In the genomic region with DNA sequence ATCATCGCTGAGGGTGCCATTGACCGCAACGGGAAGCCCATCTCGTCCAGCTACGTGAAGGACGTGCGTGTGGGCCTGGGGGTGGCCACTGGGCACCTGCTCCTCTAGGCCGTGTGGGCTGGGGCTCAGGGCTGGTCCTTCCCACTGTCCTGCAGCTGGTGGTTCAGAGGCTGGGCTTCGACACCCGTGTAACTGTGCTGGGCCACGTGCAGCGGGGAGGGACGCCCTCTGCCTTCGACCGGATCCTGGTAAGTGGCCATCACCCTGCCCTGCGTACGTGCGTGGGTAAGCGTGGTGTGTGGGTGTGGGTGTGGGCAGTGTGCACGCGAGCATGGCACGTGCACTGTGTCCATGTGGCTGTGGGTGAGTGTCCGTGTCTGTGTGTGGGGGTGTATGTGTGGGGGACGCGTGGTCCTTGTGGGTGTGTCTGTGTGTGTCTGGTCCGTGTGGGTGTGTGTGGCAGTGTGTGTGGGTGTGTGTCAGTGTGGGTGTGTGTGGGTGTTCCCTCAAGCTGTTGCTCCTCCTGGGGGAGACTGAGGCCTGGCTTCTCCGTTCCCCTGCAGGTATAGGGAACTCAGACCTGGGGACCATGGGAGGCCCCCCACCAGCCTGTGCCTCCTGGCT, we compare ENCODE assay signal across 20 cellular contexts. TPM values are rescaled to one million over a fixed set of nuclear protein-coding genes. Genes with fewer than 3 reads are reported as not detected.
DNase-seq lines count a peak whose midpoint lies in the region; ATAC-seq, FAIRE-seq and TF ChIP-seq lines count a peak whose summit lies in the region.
"Had no signal": no experiment of that assay in that cellular context is flagged by ENCODE, and none has a peak within 500 bp of the region (broad histone marks: within the 10 kb centered on the region; RNA-seq: fewer than 3 reads in every experiment).

No MANE protein-coding gene starts in this region.

- H2BK120ac ChIP-seq in IMR-90 (ENCODE audit: low read depth, low read length), result no peak overlapping the region

- 96% methylated on average over 11 of the region's 27 CpGs; no CpG with 5 or more reads in 1 of the 2 experiments for WGBS in IMR-90 (ENCODE audit: extremely low coverage in 2 of 2, insufficient read length in 1 of 2), 2 experiments

- H3K9ac ChIP-seq in IMR-90 (ENCODE audit: low read depth, low read length), result no peak overlapping the region

- H2BK5ac ChIP-seq in IMR-90 (ENCODE audit: low read depth, low read length, poor library complexity, severe bottlenecking), result peak overlapping the region; percentile 32

- dilution Hi-C loops in IMR-90 (cut with HindIII; ENCODE audit: low sequenced_read_pairs, unreplicated experiment), result no loop called here

- H4K8ac ChIP-seq in IMR-90 (ENCODE audit: low read depth in 2 of 2, low read length in 2 of 2), result no peak overlapping the region

- no peaks in the 10 kb centered on the region for H3K9me3 Mint-ChIP-seq in effector memory CD8-positive, alpha-beta T cell
- H3K9me3 Mint-ChIP-seq: GM23338 had no signal

- H2BK15ac ChIP-seq in IMR-90 (ENCODE audit: low read depth, low read length), result no peak overlapping the region

- peaks cover 7% of the 10 kb centered on the region for H4K20me1 ChIP-seq in IMR-90 (ENCODE audit: insufficient read depth, low read length)

- no peak overlapping the region for H2AK5ac ChIP-seq in IMR-90 (ENCODE audit: low read depth, low read length)

- TF ChIP-seq CTCF in IMR-90 (conservative IDR thresholded peaks at IDR 0.05; ENCODE audit: low read depth, low read length), result no peak

- H3K36me3 ChIP-seq in IMR-90 (ENCODE audit: control insufficient read depth, insufficient read depth, low read length), result peaks cover 75% of the 10 kb centered on the region
- H3K36me3 ChIP-seq: uterus had no signal

- peaks cover 0 to 3% of the 10 kb centered on the region in 2 experiments; a peak in 2 of 4 replicates for H3K79me1 ChIP-seq in IMR-90 (ENCODE audit: low read depth in 1 of 2, low read length in 2 of 2)

- H3K27me3 ChIP-seq in IMR-90 (ENCODE audit: control insufficient read depth, insufficient read depth, low read length), result no peaks in the 10 kb centered on the region
- H3K27me3 ChIP-seq: uterus had no signal

- no peak overlapping the region for H3K4me3 ChIP-seq in IMR-90 (ENCODE audit: insufficient read depth, low read depth, low read length)
- H3K4me3 ChIP-seq: GM23338, left ventricle myocardium inferior, uterus had no signal

- no peak for TF ChIP-seq RAD21 in IMR-90 (IDR thresholded peaks at IDR 0.05; ENCODE audit: low read length)

- H3K4me3 Mint-ChIP-seq in effector memory CD8-positive, alpha-beta T cell, result no peak overlapping the region
- H3K4me3 Mint-ChIP-seq: activated naive CD8-positive, alpha-beta T cell; GM23338 had no signal

- in situ Hi-C loops in IMR-90 (cut with MboI; ENCODE audit: low sequenced_read_pairs), result no loop called here

- no peak for TF ChIP-seq POLR2A in IMR-90 (IDR thresholded peaks at IDR 0.05; ENCODE audit: low read depth, low read length)

- CTCF ChIA-PET in IMR-90 (lab: Yijun Ruan, JAX), result no interaction called here

- ATAC-seq in IMR-90 (ENCODE audit: low read depth) (no peak), HG02763 (IDR thresholded peaks at IDR 0.05; ENCODE audit: unreplicated experiment) (no peak)
- no peak for ATAC-seq in effector memory CD8-positive, alpha-beta T cell (replicated peaks)
- ATAC-seq: activated CD4-positive, CD25-positive, alpha-beta regulatory T cell treated with anti-CD3 and anti-CD28 coated beads, Interleukin-2, amount 50 U/mL, for 24 hours had no signal

- H3K9me1 ChIP-seq in IMR-90 (ENCODE audit: insufficient read depth, low read length), result peaks cover 5% of the 10 kb centered on the region; the same call in 1 of the 2 replicates

- no peak overlapping the region for H4K5ac ChIP-seq in IMR-90 (ENCODE audit: low read depth, low read length)

- no peak overlapping the region for H3K27ac ChIP-seq in IMR-90 (ENCODE audit: insufficient read depth, low read length)
- H3K27ac ChIP-seq: left ventricle myocardium inferior, uterus had no signal

- H3K4me1 Mint-ChIP-seq in effector memory CD8-positive, alpha-beta T cell (ENCODE audit: low read depth in 2 of 2), result peaks cover 0 to under 1% of the 10 kb centered on the region in 2 donors
- H3K4me1 Mint-ChIP-seq: GM23338 had no signal

- no peak overlapping the region for H3K4ac ChIP-seq in IMR-90 (ENCODE audit: low read depth, low read length)

- H3K9me3 ChIP-seq in IMR-90 (ENCODE audit: control insufficient read depth, insufficient read depth, low read length), result no peaks in the 10 kb centered on the region
- H3K9me3 ChIP-seq: left ventricle myocardium inferior, uterus had no signal

- H3K14ac ChIP-seq in IMR-90 (replicated peaks; ENCODE audit: low read depth, low read length), result no peak overlapping the region

- no peaks in the 10 kb centered on the region for H3K4me1 ChIP-seq in IMR-90 (ENCODE audit: control insufficient read depth, insufficient read depth, low read length)
- H3K4me1 ChIP-seq: left ventricle myocardium inferior, uterus had no signal

- H3K4me2 ChIP-seq in IMR-90 (ENCODE audit: low read depth, low read length), result no peak overlapping the region
- H3K4me2 ChIP-seq: GM23338 had no signal

- H4K91ac ChIP-seq in IMR-90 (ENCODE audit: insufficient read depth, low read depth, low read length), result no peak overlapping the region

- no peak overlapping the region for H2BK20ac ChIP-seq in IMR-90 (ENCODE audit: low read depth, low read length)

- H3K27me3 Mint-ChIP-seq in effector memory CD8-positive, alpha-beta T cell, result no peaks in the 10 kb centered on the region
- H3K27me3 Mint-ChIP-seq: activated naive CD8-positive, alpha-beta T cell had no signal

- DNase-seq in IMR-90 (no peak), RCC 7860 (ENCODE audit: low spot score) (no peak)
- DNase-seq in effector memory CD8-positive, alpha-beta T cell, result no peak
- DNase-seq: activated CD8-positive, alpha-beta memory T cell treated with anti-CD3 and anti-CD28 coated beads, Interleukin-2, amount 50 U/mL, for 48 hours; Calu3; foreskin fibroblast; left ventricle myocardium inferior; NCI-H187; SIG-M5; stimulated activated naive CD4-positive, alpha-beta T cell; uterus had no signal

- intact Hi-C loops in IMR-90 (cut with micrococcal nuclease), result no loop called here

- no peak overlapping the region for H3K23ac ChIP-seq in IMR-90 (ENCODE audit: low read depth, low read length)

- H2AK9ac ChIP-seq in IMR-90 (replicated peaks; ENCODE audit: low read depth, low read length, poor library complexity), result no peak overlapping the region

- no peak for FAIRE-seq in RCC 7860 (lab: Jason Lieb, UNC)
- FAIRE-seq: G401.6 had no signal

- POLR2A ChIA-PET in IMR-90 (lab: Charles Lee; ENCODE audit: unreplicated experiment), result no interaction called here

- peak overlapping the region; percentile 55 to 80 for H3K27ac Mint-ChIP-seq in effector memory CD8-positive, alpha-beta T cell
- H3K27ac Mint-ChIP-seq: activated naive CD8-positive, alpha-beta T cell; GM23338 had no signal

- H3K36me3 Mint-ChIP-seq in effector memory CD8-positive, alpha-beta T cell (ENCODE audit: insufficient read depth), result peaks cover 11% of the 10 kb centered on the region
- H3K36me3 Mint-ChIP-seq: activated naive CD8-positive, alpha-beta T cell had no signal

- peak overlapping the region; percentile 63 for H2AFZ ChIP-seq in IMR-90 (replicated peaks; ENCODE audit: low read length, poor library complexity)
- H2AFZ ChIP-seq: GM23338 had no signal

- H3K56ac ChIP-seq in IMR-90 (ENCODE audit: extremely low read depth, insufficient read depth, low read length), result no peak overlapping the region

- BruUV-seq in IMR-90 (replicated peaks; lab: Mats Ljungman, UMichigan), result no TSS peak

- H3K18ac ChIP-seq in IMR-90 (ENCODE audit: low read depth, low read length), result no peak overlapping the region

TF ChIP-seq in IMR-90, 13 proteins besides CTCF, POLR2A, EP300 and RAD21 (continues in another document):
- no peak for TF ChIP-seq MAFK (IDR thresholded peaks at IDR 0.05; ENCODE audit: low read depth, low read length)
- TF ChIP-seq NFE2L2 (IDR thresholded peaks at IDR 0.05; ENCODE audit: low read depth, low read length), result no peak
- no peak for TF ChIP-seq RCOR1 (IDR thresholded peaks at IDR 0.05; ENCODE audit: insufficient replicate concordance, low read length)
- TF ChIP-seq CEBPB (IDR thresholded peaks at IDR 0.05; ENCODE audit: low read depth, low read length), result no peak
- TF ChIP-seq, protein P1, sequence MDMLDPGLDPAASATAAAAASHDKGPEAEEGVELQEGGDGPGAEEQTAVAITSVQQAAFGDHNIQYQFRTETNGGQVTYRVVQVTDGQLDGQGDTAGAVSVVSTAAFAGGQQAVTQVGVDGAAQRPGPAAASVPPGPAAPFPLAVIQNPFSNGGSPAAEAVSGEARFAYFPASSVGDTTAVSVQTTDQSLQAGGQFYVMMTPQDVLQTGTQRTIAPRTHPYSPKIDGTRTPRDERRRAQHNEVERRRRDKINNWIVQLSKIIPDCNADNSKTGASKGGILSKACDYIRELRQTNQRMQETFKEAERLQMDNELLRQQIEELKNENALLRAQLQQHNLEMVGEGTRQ (IDR thresholded peaks at IDR 0.05; ENCODE audit: low read depth, low read length), result no peak
- no peak for TF ChIP-seq MAZ (IDR thresholded peaks at IDR 0.05; ENCODE audit: borderline replicate concordance, low read depth, low read length)
- TF ChIP-seq FOS (IDR thresholded peaks at IDR 0.05; ENCODE audit: low read depth, low read length), result no peak

RNA-seq across cellular contexts. Expression of gene PFKL, which starts 16.5 kb away (rescaled TPM):
- 100 and 103 TPM in 2 replicates for total RNA-seq in IMR-90 (2012; rRNA removed)
- polyA plus RNA-seq in IMR-90 (2012; rRNA removed), result 126 and 131 TPM in 2 replicates
- polyA plus RNA-seq in IMR-90 (2012; cell fraction: cytosol; rRNA removed), result 121 and 205 TPM in 2 replicates
- polyA plus RNA-seq in IMR-90 (2012; cell fraction: nucleus; rRNA removed; ENCODE audit: low replicate concordance), result 315 and 685 TPM in 2 replicates

RNA-seq across cellular contexts. Expression of gene CFAP410, which starts 22.8 kb away (rescaled TPM):
- 3.3 and 3.8 TPM in 2 replicates for total RNA-seq in IMR-90 (2012; rRNA removed)
- polyA plus RNA-seq in IMR-90 (2012; rRNA removed), result 10.3 and 12.4 TPM in 2 replicates
- 18.3 and 20.2 TPM in 2 replicates for polyA plus RNA-seq in IMR-90 (2012; cell fraction: cytosol; rRNA removed)
- 43.6 and 107 TPM in 2 replicates for polyA plus RNA-seq in IMR-90 (2012; cell fraction: nucleus; rRNA removed; ENCODE audit: low replicate concordance)

RNA-seq across cellular contexts. Expression of gene AIRE, which starts 30.7 kb away (rescaled TPM):
- total RNA-seq in IMR-90 (2012; rRNA removed), result not detected in 2 replicates
- 0.03 and 0.05 TPM in 2 replicates for polyA plus RNA-seq in IMR-90 (2012; rRNA removed)
- polyA plus RNA-seq in IMR-90 (2012; cell fraction: cytosol; rRNA removed), result not detected in 2 replicates
- 0.54 and 0.91 TPM in 2 replicates for polyA plus RNA-seq in IMR-90 (2012; cell fraction: nucleus; rRNA removed; ENCODE audit: low replicate concordance)
- total RNA-seq: Calu3, left ventricle myocardium inferior, NCI-H460, posterior vena cava had no signal
- polyA plus RNA-seq: GM23338 had no signal

RNA-seq across cellular contexts. Expression of gene TRPM2, which starts 37.0 kb away (rescaled TPM):
- not detected in 2 replicates for total RNA-seq in IMR-90 (2012; rRNA removed)
- not detected in 2 replicates for polyA plus RNA-seq in IMR-90 (2012; rRNA removed)
- not detected in 2 replicates for polyA plus RNA-seq in IMR-90 (2012; cell fraction: cytosol; rRNA removed)
- 0.05 TPM in 1 of 2 replicates, not detected in the other for polyA plus RNA-seq in IMR-90 (2012; cell fraction: nucleus; rRNA removed; ENCODE audit: low replicate concordance)
- total RNA-seq: Calu3 had no signal

RNA-seq across cellular contexts. Expression of gene DNMT3L, which starts 54.7 kb away (rescaled TPM):
- not detected in 2 replicates for total RNA-seq in IMR-90 (2012; rRNA removed)
- not detected in 2 replicates for polyA plus RNA-seq in IMR-90 (2012; rRNA removed)
- polyA plus RNA-seq in IMR-90 (2012; cell fraction: cytosol; rRNA removed), result not detected in 2 replicates
- not detected in 2 replicates for polyA plus RNA-seq in IMR-90 (2012; cell fraction: nucleus; rRNA removed; ENCODE audit: low replicate concordance)
- total RNA-seq: Calu3; cardiac septum; GM23338; left ventricle myocardium inferior; NCI-H460; posterior vena cava; T-helper 2 cell treated with Interferon-gamma antibody and Interleukin-4, amounts not matched to agents 100 ng/mL and 5 ng/mL, for 36 hours; uterus had no signal
